ENCODE assay signal across 1 cellular context in the genomic region with DNA sequence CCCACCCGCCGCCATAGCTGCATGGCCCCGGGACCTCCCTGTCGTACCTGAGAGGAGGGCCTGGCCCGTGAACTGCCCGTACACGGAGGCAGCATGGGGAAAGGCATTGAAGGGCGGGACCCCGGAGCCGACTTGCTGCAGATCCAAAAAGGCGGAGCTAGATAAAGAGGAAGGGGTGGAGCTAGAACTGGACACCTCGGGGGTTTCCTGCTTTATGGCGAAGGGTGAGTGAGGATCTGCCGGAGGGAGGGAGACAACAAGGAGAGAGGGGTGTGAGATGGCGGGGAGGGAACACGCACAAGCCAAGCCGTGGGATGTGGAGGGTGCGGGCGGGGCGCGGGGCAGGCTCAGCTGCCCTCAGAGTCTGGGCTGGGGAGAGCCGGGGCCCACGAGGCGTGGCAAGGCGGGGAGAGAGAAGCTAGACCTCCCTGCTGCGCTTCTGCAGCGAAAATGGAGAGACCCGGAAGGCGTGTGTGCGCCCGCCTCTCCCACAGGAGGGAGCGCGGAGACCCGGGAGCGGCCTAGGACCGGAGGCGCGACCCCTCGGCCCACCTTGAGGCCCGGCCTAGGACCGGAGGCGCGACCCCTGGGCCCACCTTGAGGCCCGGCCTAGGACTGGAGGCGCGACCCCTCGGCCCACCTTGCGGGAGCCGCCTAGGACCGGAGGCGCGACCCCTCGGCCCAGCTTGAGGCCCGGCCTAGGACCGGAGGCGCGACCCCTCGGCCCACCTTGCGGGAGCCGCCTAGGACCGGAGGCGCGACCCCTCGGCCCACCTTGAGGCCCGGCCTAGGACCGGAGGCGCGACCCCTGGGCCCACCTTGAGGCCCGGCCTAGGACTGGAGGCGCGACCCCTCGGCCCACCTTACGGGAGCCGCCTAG.
TF ChIP-seq lines count a peak whose summit lies in the region.

No MANE protein-coding gene starts in this region.

TF ChIP-seq in GM12878, 131 proteins besides CTCF, POLR2A, EP300 and RAD21 (continued from another document):
- TF ChIP-seq RELB (IDR thresholded peaks at IDR 0.05; ENCODE audit: low read depth): peak; percentile 82
- TF ChIP-seq HDGF (IDR thresholded peaks at IDR 0.05): peak; percentile 78
- TF ChIP-seq, protein P1, sequence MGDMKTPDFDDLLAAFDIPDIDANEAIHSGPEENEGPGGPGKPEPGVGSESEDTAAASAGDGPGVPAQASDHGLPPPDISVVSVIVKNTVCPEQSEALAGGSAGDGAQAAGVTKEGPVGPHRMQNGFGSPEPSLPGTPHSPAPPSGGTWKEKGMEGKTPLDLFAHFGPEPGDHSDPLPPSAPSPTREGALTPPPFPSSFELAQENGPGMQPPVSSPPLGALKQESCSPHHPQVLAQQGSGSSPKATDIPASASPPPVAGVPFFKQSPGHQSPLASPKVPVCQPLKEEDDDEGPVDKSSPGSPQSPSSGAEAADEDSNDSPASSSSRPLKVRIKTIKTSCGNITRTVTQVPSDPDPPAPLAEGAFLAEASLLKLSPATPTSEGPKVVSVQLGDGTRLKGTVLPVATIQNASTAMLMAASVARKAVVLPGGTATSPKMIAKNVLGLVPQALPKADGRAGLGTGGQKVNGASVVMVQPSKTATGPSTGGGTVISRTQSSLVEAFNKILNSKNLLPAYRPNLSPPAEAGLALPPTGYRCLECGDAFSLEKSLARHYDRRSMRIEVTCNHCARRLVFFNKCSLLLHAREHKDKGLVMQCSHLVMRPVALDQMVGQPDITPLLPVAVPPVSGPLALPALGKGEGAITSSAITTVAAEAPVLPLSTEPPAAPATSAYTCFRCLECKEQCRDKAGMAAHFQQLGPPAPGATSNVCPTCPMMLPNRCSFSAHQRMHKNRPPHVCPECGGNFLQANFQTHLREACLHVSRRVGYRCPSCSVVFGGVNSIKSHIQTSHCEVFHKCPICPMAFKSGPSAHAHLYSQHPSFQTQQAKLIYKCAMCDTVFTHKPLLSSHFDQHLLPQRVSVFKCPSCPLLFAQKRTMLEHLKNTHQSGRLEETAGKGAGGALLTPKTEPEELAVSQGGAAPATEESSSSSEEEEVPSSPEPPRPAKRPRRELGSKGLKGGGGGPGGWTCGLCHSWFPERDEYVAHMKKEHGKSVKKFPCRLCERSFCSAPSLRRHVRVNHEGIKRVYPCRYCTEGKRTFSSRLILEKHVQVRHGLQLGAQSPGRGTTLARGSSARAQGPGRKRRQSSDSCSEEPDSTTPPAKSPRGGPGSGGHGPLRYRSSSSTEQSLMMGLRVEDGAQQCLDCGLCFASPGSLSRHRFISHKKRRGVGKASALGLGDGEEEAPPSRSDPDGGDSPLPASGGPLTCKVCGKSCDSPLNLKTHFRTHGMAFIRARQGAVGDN (IDR thresholded peaks at IDR 0.05): 0 out of 2 replicates have a peak, but pooled peaks have one; percentile 20
- peak; percentile 84 for TF ChIP-seq POLR2AphosphoS5 (IDR thresholded peaks at IDR 0.05; ENCODE audit: low read length)
- TF ChIP-seq TAF1 (IDR thresholded peaks at IDR 0.05; ENCODE audit: borderline replicate concordance, low read depth, low read length): peak; percentile 70; the same call in 1 of the 2 replicates
- TF ChIP-seq BHLHE40 (IDR thresholded peaks at IDR 0.05; ENCODE audit: borderline replicate concordance in 1 of 2, low read depth in 2 of 2, low read length in 1 of 2): 0 out of 4 replicates have a peak, but pooled peaks of 1 of the 2 experiments have one; percentile 9
- peak; percentile 77 for TF ChIP-seq FOXK2 (IDR thresholded peaks at IDR 0.05)
- TF ChIP-seq IKZF1 (conservative IDR thresholded peaks at IDR 0.05): 0 out of 2 replicates have a peak, but pooled peaks have one; percentile 32
- 0 out of 2 replicates have a peak, but pooled peaks have one; percentile 36 for TF ChIP-seq CBFB (IDR thresholded peaks at IDR 0.05; ENCODE audit: low read depth)
- TF ChIP-seq YY1 (IDR thresholded peaks at IDR 0.05; ENCODE audit: low read depth, low read length): peak; percentile 62
- TF ChIP-seq ATF7 (IDR thresholded peaks at IDR 0.05; ENCODE audit: low read depth): peak; percentile 44; the same call in 1 of the 2 replicates
- TF ChIP-seq, protein P2, sequence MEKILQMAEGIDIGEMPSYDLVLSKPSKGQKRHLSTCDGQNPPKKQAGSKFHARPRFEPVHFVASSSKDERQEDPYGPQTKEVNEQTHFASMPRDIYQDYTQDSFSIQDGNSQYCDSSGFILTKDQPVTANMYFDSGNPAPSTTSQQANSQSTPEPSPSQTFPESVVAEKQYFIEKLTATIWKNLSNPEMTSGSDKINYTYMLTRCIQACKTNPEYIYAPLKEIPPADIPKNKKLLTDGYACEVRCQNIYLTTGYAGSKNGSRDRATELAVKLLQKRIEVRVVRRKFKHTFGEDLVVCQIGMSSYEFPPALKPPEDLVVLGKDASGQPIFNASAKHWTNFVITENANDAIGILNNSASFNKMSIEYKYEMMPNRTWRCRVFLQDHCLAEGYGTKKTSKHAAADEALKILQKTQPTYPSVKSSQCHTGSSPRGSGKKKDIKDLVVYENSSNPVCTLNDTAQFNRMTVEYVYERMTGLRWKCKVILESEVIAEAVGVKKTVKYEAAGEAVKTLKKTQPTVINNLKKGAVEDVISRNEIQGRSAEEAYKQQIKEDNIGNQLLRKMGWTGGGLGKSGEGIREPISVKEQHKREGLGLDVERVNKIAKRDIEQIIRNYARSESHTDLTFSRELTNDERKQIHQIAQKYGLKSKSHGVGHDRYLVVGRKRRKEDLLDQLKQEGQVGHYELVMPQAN (conservative IDR thresholded peaks at IDR 0.05): peak; percentile 50; the same call in 1 of the 2 replicates
- TF ChIP-seq SMAD1 (IDR thresholded peaks at IDR 0.05; ENCODE audit: low read depth, partially characterized antibody): peak; percentile 41
- peak; percentile 68; the same call in 1 of the 2 replicates for TF ChIP-seq SPI1 (IDR thresholded peaks at IDR 0.05; ENCODE audit: borderline replicate concordance, insufficient read depth, low read depth, low read length)
- TF ChIP-seq CREM (IDR thresholded peaks at IDR 0.05; ENCODE audit: low read depth): peak; percentile 24; the same call in 1 of the 2 replicates
- peak; percentile 11; the same call in 1 of the 2 replicates for TF ChIP-seq CHD2 (IDR thresholded peaks at IDR 0.05; ENCODE audit: borderline replicate concordance, low read depth, low read length)
- peak in 1 of 2 experiments; percentile 24; a peak in 2 of 4 replicates for TF ChIP-seq IKZF2 (IDR thresholded peaks at IDR 0.05)
- TF ChIP-seq NBN (IDR thresholded peaks at IDR 0.05): 0 out of 2 replicates have a peak, but pooled peaks have one; percentile 35
- peak; percentile 72; the same call in 1 of the 2 replicates for TF ChIP-seq SIN3A (IDR thresholded peaks at IDR 0.05; ENCODE audit: low read depth, low read length)
TF ChIP-seq in GM12878: peak in this region for 20; not testable (repeated sequence) for 111.
